ENCODE assay signal across 8 cellular contexts in the genomic region with DNA sequence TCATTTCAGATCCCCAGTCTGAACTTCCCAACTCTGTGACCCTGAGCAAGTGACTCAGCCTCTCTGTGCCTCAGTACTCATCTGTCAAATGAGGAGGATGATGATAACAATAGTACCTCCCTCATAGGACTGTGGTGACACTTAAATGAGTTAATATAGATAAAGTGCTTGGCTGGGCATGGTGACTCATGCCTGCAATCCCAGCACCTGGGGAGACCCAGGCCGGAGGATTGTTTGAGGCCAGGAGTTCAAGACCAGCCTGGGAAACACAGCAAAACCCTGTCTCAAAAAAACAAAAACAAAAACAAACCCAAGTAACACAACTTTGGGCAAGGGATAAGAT. TPM values are rescaled to one million over a fixed set of nuclear protein-coding genes. Genes with fewer than 3 reads are reported as not detected.
DNase-seq lines count a peak whose midpoint lies in the region; ATAC-seq, FAIRE-seq and TF ChIP-seq lines count a peak whose summit lies in the region.

No MANE protein-coding gene starts in this region.

- DNase-seq in CD8-positive, alpha-beta memory T cell, result peak in 2 of 5 donors; percentile 27 to 58
- DNase-seq in LoVo (ENCODE audit: low spot score) (peak; percentile 1), kidney (no peak), NCI-H2196 (lab: John Stamatoyannopoulos, UW; ENCODE audit: unreplicated experiment) (no peak), left lobe of liver (ENCODE audit: low spot score) (no peak), NCI-H748 (lab: John Stamatoyannopoulos, UW; ENCODE audit: unreplicated experiment) (no peak)
- peak; percentile 40 for DNase-seq in activated T-helper 9 cell treated with anti-CD3 and anti-CD28 coated beads, Interleukin-2, amount 50 U/mL, for 16 hours (ENCODE audit: low read depth)

- peak overlapping the region; percentile 18 for H3K4me3 ChIP-seq in CD8-positive, alpha-beta memory T cell (ENCODE audit: low read length)
- peak overlapping the region; percentile 53 to 63 for H3K4me3 ChIP-seq in neutrophil (ENCODE audit: low read depth in 1 of 2, low read length in 1 of 2)
- no peak overlapping the region for H3K4me3 ChIP-seq in kidney (ENCODE audit: low read length in 2 of 2)

- H3K27me3 ChIP-seq in CD8-positive, alpha-beta memory T cell (ENCODE audit: insufficient read depth, low read length, poor library complexity, severe bottlenecking), result no peaks in the 10 kb centered on the region
- no peaks in the 10 kb centered on the region for H3K27me3 ChIP-seq in neutrophil

- H3K4me1 Mint-ChIP-seq in CD8-positive, alpha-beta memory T cell, result peaks cover 74 to 96% (median 93%) of the 10 kb centered on the region in 3 donors

- TF ChIP-seq CTCF in neutrophil (IDR thresholded peaks at IDR 0.05), result no peak
- TF ChIP-seq CTCF in kidney (IDR thresholded peaks at IDR 0.05; ENCODE audit: borderline replicate concordance, extremely low read depth, insufficient read depth), result no peak

- CTCF ChIA-PET in CD8-positive, alpha-beta memory T cell (lab: Charles Lee), result interaction anchor here (1.1 to 7.8 kb wide), 11 partner anchors 11 to 74 kb away, joined by 3 to 49 read pairs (median 7); no protein-coding TSS in a partner anchor

- peaks cover 0 to 2% of the 10 kb centered on the region in 2 donors for H3K27me3 Mint-ChIP-seq in CD8-positive, alpha-beta memory T cell

- H3K4me1 ChIP-seq in CD8-positive, alpha-beta memory T cell (ENCODE audit: insufficient read depth, low read length), result peaks cover 86% of the 10 kb centered on the region
- H3K4me1 ChIP-seq in neutrophil (ENCODE audit: control insufficient read depth in 1 of 2, insufficient read depth in 1 of 2, low read depth in 1 of 2, low read length in 1 of 2) (peaks cover 80 to 83% of the 10 kb centered on the region in 2 experiments), kidney (ENCODE audit: control insufficient read depth in 1 of 2, insufficient read depth in 1 of 2, low read depth in 1 of 2, low read length in 2 of 2) (peaks cover 0 to 13% of the 10 kb centered on the region in 2 donors)

- no peaks in the 10 kb centered on the region for H3K9me3 ChIP-seq in CD8-positive, alpha-beta memory T cell (ENCODE audit: low read length)
- H3K9me3 ChIP-seq in neutrophil, result no peaks in the 10 kb centered on the region
- no peaks in the 10 kb centered on the region for H3K9me3 ChIP-seq in kidney (ENCODE audit: control insufficient read depth in 1 of 2, low read length in 2 of 2)

- no peak overlapping the region for H3K9ac ChIP-seq in kidney (ENCODE audit: low read length in 2 of 2)

- H3K36me3 ChIP-seq in CD8-positive, alpha-beta memory T cell (ENCODE audit: insufficient read depth, low read length), result no peaks in the 10 kb centered on the region
- H3K36me3 ChIP-seq in neutrophil, result no peaks in the 10 kb centered on the region
- H3K36me3 ChIP-seq in kidney (ENCODE audit: control insufficient read depth in 1 of 2, insufficient read depth in 2 of 2, low read length in 2 of 2), result no peaks in the 10 kb centered on the region

- POLR2A ChIA-PET in CD8-positive, alpha-beta memory T cell (lab: Charles Lee), result interaction anchor here (1.0 to 3.5 kb wide), 5 partner anchors 16 to 50 kb away, joined by 4 to 44 read pairs (median 19); no protein-coding TSS in a partner anchor

- H3K27ac Mint-ChIP-seq in CD8-positive, alpha-beta memory T cell, result peak overlapping the region; percentile 97 to 100 (median 99)

- no peak for ATAC-seq in left lobe of liver

- no peaks in the 10 kb centered on the region for H3K9me3 Mint-ChIP-seq in CD8-positive, alpha-beta memory T cell

- peak overlapping the region; percentile 86 to 97 (median 92) for H3K4me3 Mint-ChIP-seq in CD8-positive, alpha-beta memory T cell

- no peak for FAIRE-seq in kidney (lab: Jason Lieb, UNC)

- intact Hi-C loops in kidney (cut with DNase I), result no loop called here

- peak overlapping the region; percentile 77 for H3K27ac ChIP-seq in CD8-positive, alpha-beta memory T cell (ENCODE audit: low read depth, low read length)
- H3K27ac ChIP-seq in neutrophil (peak overlapping the region; percentile 92), kidney (ENCODE audit: low read depth in 2 of 2, low read length in 2 of 2) (peak overlapping the region in 1 of 2 donors; percentile 23)

- peaks cover 0 to 7% (median 0%) of the 10 kb centered on the region in 3 donors for H3K36me3 Mint-ChIP-seq in CD8-positive, alpha-beta memory T cell

RNA-seq across cellular contexts. Expression of gene ECE1, which starts 4.8 kb away (rescaled TPM):
- total RNA-seq in CD8-positive, alpha-beta memory T cell, result 10 to 100 TPM; 78.2 to 88.4 TPM
- polyA plus RNA-seq in CD8-positive, alpha-beta memory T cell, result 41.5 TPM
- total RNA-seq in kidney (128 TPM), left lobe of liver (58.0 TPM)
- 30.8 TPM for polyA plus RNA-seq in kidney (ENCODE audit: insufficient read depth, low read depth, low replicate concordance)

Comparison
In these comparisons a context has a peak if more than half of its experiments do, and no peak if none do; other contexts are left out.
1. DNase-seq: peak in LoVo (single experiment) and activated T-helper 9 cell treated with anti-CD3 and anti-CD28 coated beads, Interleukin-2, amount 50 U/mL, for 16 hours (single experiment); none in kidney (single experiment), NCI-H2196 (single experiment), left lobe of liver (single experiment) and NCI-H748 (single experiment).
2. H3K4me3 ChIP-seq: peak in CD8-positive, alpha-beta memory T cell (single experiment) and neutrophil (2 of 2); none in kidney (0 of 2).